Comparison of ENCODE assay signal across 20 cellular contexts in genomic region chr4:151206241-151207005, GRCh38.
DNase-seq lines count a peak whose midpoint lies in the region; ATAC-seq and TF ChIP-seq lines count a peak whose summit lies in the region.
"Had no signal": no experiment of that assay in that cellular context is flagged by ENCODE, and none has a peak within 500 bp of the region (broad histone marks: within the 10 kb centered on the region; RNA-seq: fewer than 3 reads in every experiment).

No MANE protein-coding gene starts in this region.

- TF ChIP-seq RAD21 in liver (IDR thresholded peaks at IDR 0.05), result no peak

- H3K9me3 Mint-ChIP-seq in glutamatergic neuron (ENCODE audit: unreplicated experiment), result no peaks in the 10 kb centered on the region
- H3K9me3 Mint-ChIP-seq: activated T-helper 17 cell treated with anti-CD3 and anti-CD28 coated beads, Interleukin-2, amount 50 U/mL, for 72 hours; CD4-positive, alpha-beta memory T cell had no signal

- no peak overlapping the region for H3K4me3 ChIP-seq in Loucy (ENCODE audit: low read length, poor library complexity, severe bottlenecking)
- H3K4me3 ChIP-seq in coronary artery, result peak overlapping the region; percentile 7
- no peak overlapping the region for H3K4me3 ChIP-seq in liver (ENCODE audit: low read depth in 1 of 3, low read length in 3 of 3)
- peak overlapping the region in 1 of 3 donors; percentile 19 for H3K4me3 ChIP-seq in skeletal muscle tissue (ENCODE audit: low read length in 3 of 3)
- H3K4me3 ChIP-seq: SJCRH30 had no signal

- H3K9ac ChIP-seq in Loucy (ENCODE audit: low read depth, low read length, poor library complexity, severe bottlenecking) (no peak overlapping the region), liver (ENCODE audit: low read depth in 1 of 2, low read length in 2 of 2) (no peak overlapping the region), skeletal muscle tissue (ENCODE audit: low read depth in 1 of 3, low read length in 3 of 3) (no peak overlapping the region)

- H3K9me2 ChIP-seq in Loucy (replicated peaks; ENCODE audit: low read depth, low read length), result no peaks in the 10 kb centered on the region

- no peaks in the 10 kb centered on the region for H3K4me1 Mint-ChIP-seq in glutamatergic neuron (ENCODE audit: low read depth, unreplicated experiment)
- H3K4me1 Mint-ChIP-seq: activated T-helper 17 cell treated with anti-CD3 and anti-CD28 coated beads, Interleukin-2, amount 50 U/mL, for 72 hours had no signal

- no peaks in the 10 kb centered on the region for H4K20me1 ChIP-seq in Loucy (ENCODE audit: insufficient read depth, low read length, poor library complexity, severe bottlenecking)

- H3K4me1 ChIP-seq in Loucy (ENCODE audit: insufficient read depth, low read length, poor library complexity, severe bottlenecking) (no peaks in the 10 kb centered on the region), liver (ENCODE audit: control insufficient read depth in 4 of 4, insufficient read depth in 4 of 4, low read length in 3 of 4) (peaks cover 0 to 13% (median 3%) of the 10 kb centered on the region in 4 donors), skeletal muscle tissue (ENCODE audit: control insufficient read depth in 3 of 3, insufficient read depth in 3 of 3, low read length in 3 of 3) (peaks cover 5 to 11% (median 10%) of the 10 kb centered on the region in 3 donors)

- no peak overlapping the region for H3K4me2 ChIP-seq in Loucy (ENCODE audit: low read depth, low read length, poor library complexity, severe bottlenecking)

- H3K27ac Mint-ChIP-seq in glutamatergic neuron (ENCODE audit: unreplicated experiment), result no peak overlapping the region
- H3K27ac Mint-ChIP-seq: activated T-helper 17 cell treated with anti-CD3 and anti-CD28 coated beads, Interleukin-2, amount 50 U/mL, for 72 hours; CD4-positive, alpha-beta memory T cell had no signal

- TF ChIP-seq CTCF in Loucy (conservative IDR thresholded peaks at IDR 0.05; ENCODE audit: low read length) (no peak), coronary artery (IDR thresholded peaks at IDR 0.05) (no peak), liver (IDR thresholded peaks at IDR 0.05; ENCODE audit: low read depth, low read length, missing input control) (no peak), glutamatergic neuron (IDR thresholded peaks at IDR 0.05; ENCODE audit: partially characterized antibody, unreplicated experiment) (no peak)

- H3K9me3 ChIP-seq in Loucy (ENCODE audit: insufficient read depth, low read depth, low read length), result no peaks in the 10 kb centered on the region
- H3K9me3 ChIP-seq in liver (ENCODE audit: control insufficient read depth in 4 of 4, low read length in 3 of 4), result no peaks in the 10 kb centered on the region
- no peaks in the 10 kb centered on the region for H3K9me3 ChIP-seq in skeletal muscle tissue (ENCODE audit: control insufficient read depth in 3 of 3, low read length in 3 of 3)
- H3K9me3 ChIP-seq: SJCRH30 had no signal

- peak overlapping the region; percentile 46; the same call in 1 of the 2 replicates for H2AFZ ChIP-seq in Loucy (ENCODE audit: low read length)

- 47% methylated on average over 3 of the region's 3 CpGs for WGBS in liver

- no peaks in the 10 kb centered on the region for H3K79me2 ChIP-seq in Loucy (ENCODE audit: insufficient read depth, low read length)

- DNase-seq in coronary artery (ENCODE audit: low spot score), result no peak
- DNase-seq in glutamatergic neuron, result no peak
- no peak for DNase-seq in retina
- DNase-seq in cortex of kidney (lab: John Stamatoyannopoulos, UW), result no peak
- DNase-seq: CD4-positive, alpha-beta memory T cell; central memory CD4-positive, alpha-beta T cell; DMS79; Kasumi-1; kidney glomerular epithelial cell; NCI-H1105 treated with DMSO at 0.1 percent for 48 hours; NCI-H2171; OCI-M1; posterior cingulate gyrus; SJCRH30; T-helper 2 cell had no signal

- ATAC-seq in GM21515 (IDR thresholded peaks at IDR 0.05; ENCODE audit: unreplicated experiment), result no peak
- ATAC-seq: activated T-helper 17 cell treated with anti-CD3 and anti-CD28 coated beads, Interleukin-2, amount 50 U/mL, for 72 hours had no signal

- H3K4me3 Mint-ChIP-seq in glutamatergic neuron (ENCODE audit: unreplicated experiment), result no peak overlapping the region
- H3K4me3 Mint-ChIP-seq: activated T-helper 17 cell treated with anti-CD3 and anti-CD28 coated beads, Interleukin-2, amount 50 U/mL, for 72 hours had no signal

- H3K27me3 Mint-ChIP-seq in glutamatergic neuron (ENCODE audit: unreplicated experiment), result no peaks in the 10 kb centered on the region
- H3K27me3 Mint-ChIP-seq: activated T-helper 17 cell treated with anti-CD3 and anti-CD28 coated beads, Interleukin-2, amount 50 U/mL, for 72 hours; CD4-positive, alpha-beta memory T cell had no signal

- H3K27me3 ChIP-seq in Loucy (ENCODE audit: insufficient read depth, low read length, poor library complexity, severe bottlenecking), result no peaks in the 10 kb centered on the region
- H3K27me3 ChIP-seq in liver (ENCODE audit: control insufficient read depth in 4 of 4, insufficient read depth in 4 of 4, low read length in 3 of 4), result no peaks in the 10 kb centered on the region
- H3K27me3 ChIP-seq in skeletal muscle tissue (ENCODE audit: control insufficient read depth in 3 of 3, insufficient read depth in 3 of 3, low read length in 3 of 3), result no peaks in the 10 kb centered on the region
- H3K27me3 ChIP-seq: SJCRH30 had no signal

- peak overlapping the region in 1 of 2 donors; percentile 68 for H3K27ac ChIP-seq in coronary artery
- peak overlapping the region; percentile 15 to 25 for H3K27ac ChIP-seq in liver (ENCODE audit: low read depth in 1 of 2, low read length in 2 of 2)
- peak overlapping the region; percentile 34 for H3K27ac ChIP-seq in skeletal muscle tissue (ENCODE audit: low read depth, low read length)
- H3K27ac ChIP-seq: SJCRH30 had no signal

- no peaks in the 10 kb centered on the region for H3K36me3 Mint-ChIP-seq in glutamatergic neuron (ENCODE audit: unreplicated experiment)
- H3K36me3 Mint-ChIP-seq: CD4-positive, alpha-beta memory T cell had no signal

- H3K36me3 ChIP-seq in Loucy (ENCODE audit: insufficient read depth, low read length), result no peaks in the 10 kb centered on the region
- no peaks in the 10 kb centered on the region for H3K36me3 ChIP-seq in liver (ENCODE audit: control insufficient read depth in 4 of 4, insufficient read depth in 3 of 4, low read depth in 1 of 4, low read length in 3 of 4)
- H3K36me3 ChIP-seq in skeletal muscle tissue (ENCODE audit: control insufficient read depth in 3 of 3, insufficient read depth in 3 of 3, low read length in 3 of 3), result no peaks in the 10 kb centered on the region
- H3K36me3 ChIP-seq: SJCRH30 had no signal

- no peaks in the 10 kb centered on the region for H3F3A ChIP-seq in Loucy (ENCODE audit: low read depth)

TF ChIP-seq in liver, 16 proteins besides CTCF, POLR2A, EP300 and RAD21:
- TF ChIP-seq RXRA (IDR thresholded peaks at IDR 0.05) (no peak), MAX (IDR thresholded peaks at IDR 0.05) (no peak), GABPA (IDR thresholded peaks at IDR 0.05 in 1 of 2, conservative IDR thresholded peaks at IDR 0.05 in 1 of 2) (no peak), ATF3 (IDR thresholded peaks at IDR 0.05) (no peak), NR2F2 (IDR thresholded peaks at IDR 0.05) (no peak), JUND (IDR thresholded peaks at IDR 0.05) (no peak), HNF4A (conservative IDR thresholded peaks at IDR 0.05) (no peak), FOXA1 (IDR thresholded peaks at IDR 0.05) (no peak), YY1 (IDR thresholded peaks at IDR 0.05) (no peak)
